24 cellular contexts compared by ENCODE assay signal in genomic region chr9:11962327-11962726, GRCh38.
"Had no signal": no experiment of that assay in that cellular context is flagged by ENCODE, and none has a peak within 500 bp of the region (broad histone marks: within the 10 kb centered on the region; RNA-seq: fewer than 3 reads in every experiment).

No MANE protein-coding gene starts in this region.

- H3K9me3 ChIP-seq: colonic mucosa, pancreas, prostate gland, suprapubic skin, upper lobe of right lung had no signal

- H3K27ac ChIP-seq: colonic mucosa, heart left ventricle, pancreas, prostate gland, stomach, suprapubic skin, tibial artery, upper lobe of right lung, WERI-Rb-1 had no signal

- H3K27me3 ChIP-seq: colonic mucosa, heart left ventricle, pancreas, stomach, suprapubic skin, tibial artery, upper lobe of right lung had no signal

- H3K4me1 ChIP-seq: colonic mucosa, heart left ventricle, pancreas, prostate gland, stomach, suprapubic skin, tibial artery, upper lobe of right lung had no signal

- ATAC-seq: activated CD4-positive, CD25-positive, alpha-beta regulatory T cell treated with anti-CD3 and anti-CD28 coated beads, Interleukin-2, amount 50 U/mL, for 24 hours; heart left ventricle; naive thymus-derived CD4-positive, alpha-beta T cell; pancreas; stimulated activated naive B cell treated with anti-CD40 and anti-IgM and Interleukin-4, amounts not matched to agents 10 μg/mL and 1 μg/mL and 100 μg/mL, for 72 hours; upper lobe of right lung had no signal

- H3K4me3 ChIP-seq: colonic mucosa, heart left ventricle, pancreas, prostate gland, smooth muscle cell, stomach, suprapubic skin, tibial artery, upper lobe of right lung had no signal

- H3K36me3 ChIP-seq: colonic mucosa, heart left ventricle, pancreas, prostate gland, stomach, suprapubic skin, tibial artery, upper lobe of right lung, WERI-Rb-1 had no signal

- DNase-seq: activated CD4-positive, alpha-beta T cell treated with anti-CD3 and anti-CD28 coated beads for 48 hours; activated CD4-positive, alpha-beta T cell treated with anti-CD3 and anti-CD28 coated beads, Interleukin-2, amount 50 U/mL, for 48 hours; activated CD8-positive, alpha-beta memory T cell treated with anti-CD3 and anti-CD28 coated beads, Interleukin-2, amount 50 U/mL, for 4 hours; activated effector memory CD4-positive, alpha-beta T cell treated with anti-CD3 and anti-CD28 coated beads, Interleukin-2, amount 50 U/mL, for 16 hours; activated naive CD4-positive, alpha-beta T cell treated with anti-CD3 and anti-CD28 coated beads, Interleukin-2, amount 50 U/mL, for 16 hours; activated T-cell treated with anti-CD3 and anti-CD28 coated beads, Interleukin-2, amount 50 U/mL, for 1 hour; amygdala; colonic mucosa; effector CD8-positive, alpha-beta T cell; heart left ventricle; midbrain; naive thymus-derived CD4-positive, alpha-beta T cell; pancreas; stimulated activated CD4-positive, alpha-beta T cell treated with anti-CD3 and anti-CD28 coated beads, Interleukin-1b, Interleukin-23, amount 100 ng/mL, for 48 hours; stimulated activated naive B cell treated with anti-CD40 and anti-IgM and Interleukin-4, amounts not matched to agents 10 μg/mL and 1 μg/mL and 100 μg/mL, for 72 hours; stomach; T-helper 9 cell; tibial artery; upper lobe of right lung; WERI-Rb-1 had no signal

- H3K4me2 ChIP-seq: smooth muscle cell had no signal
